Comparison of ENCODE assay signal across 1 cellular context in the genomic region with DNA sequence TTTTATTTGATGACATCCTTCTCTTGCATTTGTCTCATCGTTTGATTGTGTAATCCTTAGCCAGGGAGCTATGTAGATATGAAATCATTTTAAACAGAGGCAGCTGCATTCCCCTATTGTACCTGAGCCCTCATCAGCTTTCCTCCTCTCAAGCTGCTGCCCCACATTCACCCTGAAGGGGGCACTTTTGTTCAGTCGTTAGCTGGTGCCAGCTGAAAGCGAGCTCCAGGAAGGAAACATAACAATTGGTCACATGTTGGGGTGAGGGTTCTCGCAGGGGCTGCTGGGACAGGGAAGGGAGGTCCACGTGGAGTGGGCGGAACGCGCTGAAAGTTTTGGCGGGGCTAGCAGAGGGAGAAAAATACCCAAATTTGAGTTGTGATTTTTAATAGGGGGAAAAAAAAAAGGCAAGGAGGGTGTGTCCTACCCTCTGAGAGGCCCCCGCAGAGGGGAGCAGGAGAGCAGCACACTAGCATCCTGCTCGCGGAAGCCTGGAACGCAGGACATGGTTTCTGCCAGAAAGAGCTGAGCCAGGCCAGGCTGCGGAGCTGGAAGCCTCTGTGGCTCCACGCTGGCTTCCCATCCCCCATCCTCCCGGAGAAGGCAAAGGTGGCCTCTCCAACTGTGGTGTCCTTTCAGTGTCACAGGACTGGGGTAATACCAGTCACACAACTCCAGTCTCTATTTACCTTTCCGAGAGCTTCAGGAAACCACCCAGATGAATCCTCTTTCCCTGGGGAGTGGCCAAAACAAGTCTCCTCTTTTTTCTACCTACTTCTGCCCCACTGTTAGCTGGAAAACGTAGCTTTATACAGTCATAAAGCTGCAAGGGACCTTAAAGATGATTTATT.
A peak's percentile ranks its signal among the peaks of the same experiment; 100 is the strongest.
TF ChIP-seq lines count a peak whose summit lies in the region.

No MANE protein-coding gene starts in this region.

TF ChIP-seq in HEK293, 187 proteins besides CTCF, POLR2A, EP300 and RAD21 (continued from another document and continues in another):
- TF ChIP-seq, protein P1, sequence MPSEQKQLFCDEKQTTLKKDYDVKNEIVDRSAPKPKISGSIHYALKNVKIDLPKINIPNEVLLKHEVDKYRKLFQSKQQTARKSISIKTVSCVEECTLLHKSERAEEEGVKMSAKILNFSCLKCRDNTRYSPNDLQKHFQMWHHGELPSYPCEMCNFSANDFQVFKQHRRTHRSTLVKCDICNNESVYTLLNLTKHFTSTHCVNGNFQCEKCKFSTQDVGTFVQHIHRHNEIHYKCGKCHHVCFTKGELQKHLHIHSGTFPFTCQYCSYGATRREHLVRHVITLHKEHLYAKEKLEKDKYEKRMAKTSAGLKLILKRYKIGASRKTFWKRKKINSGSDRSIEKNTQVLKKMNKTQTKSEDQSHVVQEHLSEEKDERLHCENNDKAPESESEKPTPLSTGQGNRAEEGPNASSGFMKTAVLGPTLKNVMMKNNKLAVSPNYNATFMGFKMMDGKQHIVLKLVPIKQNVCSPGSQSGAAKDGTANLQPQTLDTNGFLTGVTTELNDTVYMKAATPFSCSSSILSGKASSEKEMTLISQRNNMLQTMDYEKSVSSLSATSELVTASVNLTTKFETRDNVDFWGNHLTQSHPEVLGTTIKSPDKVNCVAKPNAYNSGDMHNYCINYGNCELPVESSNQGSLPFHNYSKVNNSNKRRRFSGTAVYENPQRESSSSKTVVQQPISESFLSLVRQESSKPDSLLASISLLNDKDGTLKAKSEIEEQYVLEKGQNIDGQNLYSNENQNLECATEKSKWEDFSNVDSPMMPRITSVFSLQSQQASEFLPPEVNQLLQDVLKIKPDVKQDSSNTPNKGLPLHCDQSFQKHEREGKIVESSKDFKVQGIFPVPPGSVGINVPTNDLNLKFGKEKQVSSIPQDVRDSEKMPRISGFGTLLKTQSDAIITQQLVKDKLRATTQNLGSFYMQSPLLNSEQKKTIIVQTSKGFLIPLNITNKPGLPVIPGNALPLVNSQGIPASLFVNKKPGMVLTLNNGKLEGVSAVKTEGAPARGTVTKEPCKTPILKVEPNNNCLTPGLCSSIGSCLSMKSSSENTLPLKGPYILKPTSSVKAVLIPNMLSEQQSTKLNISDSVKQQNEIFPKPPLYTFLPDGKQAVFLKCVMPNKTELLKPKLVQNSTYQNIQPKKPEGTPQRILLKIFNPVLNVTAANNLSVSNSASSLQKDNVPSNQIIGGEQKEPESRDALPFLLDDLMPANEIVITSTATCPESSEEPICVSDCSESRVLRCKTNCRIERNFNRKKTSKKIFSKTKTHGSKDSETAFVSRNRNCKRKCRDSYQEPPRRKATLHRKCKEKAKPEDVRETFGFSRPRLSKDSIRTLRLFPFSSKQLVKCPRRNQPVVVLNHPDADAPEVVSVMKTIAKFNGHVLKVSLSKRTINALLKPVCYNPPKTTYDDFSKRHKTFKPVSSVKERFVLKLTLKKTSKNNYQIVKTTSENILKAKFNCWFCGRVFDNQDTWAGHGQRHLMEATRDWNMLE (tag by site-specific recombination; conservative IDR thresholded peaks at IDR 0.05; ENCODE audit: low read depth): peak; percentile 40
- TF ChIP-seq ZNF837 (tag by site-specific recombination; IDR thresholded peaks at IDR 0.05) (no peak), ZSCAN16 (tag by site-specific recombination; IDR thresholded peaks at IDR 0.05) (no peak), ZNF274 (IDR thresholded peaks at IDR 0.05; ENCODE audit: low read length) (no peak), ZNF274 (tag by site-specific recombination; IDR thresholded peaks at IDR 0.05; ENCODE audit: borderline replicate concordance) (no peak), SP7 (tag by site-specific recombination; IDR thresholded peaks at IDR 0.05) (peak; percentile 73), ZXDB (tag by site-specific recombination; IDR thresholded peaks at IDR 0.05) (peak; percentile 64; the same call in 1 of the 2 replicates), PRDM1 (tag by site-specific recombination; IDR thresholded peaks at IDR 0.05) (no peak), ZNF324 (tag by site-specific recombination; IDR thresholded peaks at IDR 0.05) (no peak), WT1 (tag by site-specific recombination; IDR thresholded peaks at IDR 0.05) (no peak), ZNF239 (tag by site-specific recombination; IDR thresholded peaks at IDR 0.05) (no peak), ZNF610 (tag by site-specific recombination; IDR thresholded peaks at IDR 0.05; ENCODE audit: borderline replicate concordance) (peak; percentile 54; the same call in 1 of the 2 replicates), ZNF354C (tag by site-specific recombination; IDR thresholded peaks at IDR 0.05; ENCODE audit: borderline replicate concordance, low read depth) (no peak), ZNF558 (tag by site-specific recombination; IDR thresholded peaks at IDR 0.05) (no peak; the same call in 1 of the 2 replicates), ZNF341 (tag by site-specific recombination; IDR thresholded peaks at IDR 0.05; ENCODE audit: low read depth) (no peak), ZNF624 (tag by site-specific recombination; IDR thresholded peaks at IDR 0.05) (no peak), ZNF140 (tag by site-specific recombination; IDR thresholded peaks at IDR 0.05) (no peak), ZNF596 (tag by site-specific recombination; IDR thresholded peaks at IDR 0.05) (no peak), ZNF2 (tag by site-specific recombination; IDR thresholded peaks at IDR 0.05) (peak; percentile 100), ZBTB48 (tag by site-specific recombination; IDR thresholded peaks at IDR 0.05) (peak; percentile 50), ZNF626 (tag by site-specific recombination; IDR thresholded peaks at IDR 0.05) (no peak), ZBTB21 (tag by site-specific recombination; IDR thresholded peaks at IDR 0.05) (peak; percentile 14; the same call in 1 of the 2 replicates), ZNF76 (tag by site-specific recombination; IDR thresholded peaks at IDR 0.05; ENCODE audit: borderline replicate concordance, low read depth) (peak; percentile 92), OVOL3 (tag by site-specific recombination; IDR thresholded peaks at IDR 0.05) (0 out of 2 replicates have a peak, but pooled peaks have one; percentile 37), ZNF24 (tag by site-specific recombination; IDR thresholded peaks at IDR 0.05) (peak; percentile 41; the same call in 1 of the 2 replicates), ZNF768 (tag by site-specific recombination; IDR thresholded peaks at IDR 0.05) (no peak), ZNF138 (tag by site-specific recombination; IDR thresholded peaks at IDR 0.05; ENCODE audit: borderline replicate concordance) (no peak)
- TF ChIP-seq, protein P2, sequence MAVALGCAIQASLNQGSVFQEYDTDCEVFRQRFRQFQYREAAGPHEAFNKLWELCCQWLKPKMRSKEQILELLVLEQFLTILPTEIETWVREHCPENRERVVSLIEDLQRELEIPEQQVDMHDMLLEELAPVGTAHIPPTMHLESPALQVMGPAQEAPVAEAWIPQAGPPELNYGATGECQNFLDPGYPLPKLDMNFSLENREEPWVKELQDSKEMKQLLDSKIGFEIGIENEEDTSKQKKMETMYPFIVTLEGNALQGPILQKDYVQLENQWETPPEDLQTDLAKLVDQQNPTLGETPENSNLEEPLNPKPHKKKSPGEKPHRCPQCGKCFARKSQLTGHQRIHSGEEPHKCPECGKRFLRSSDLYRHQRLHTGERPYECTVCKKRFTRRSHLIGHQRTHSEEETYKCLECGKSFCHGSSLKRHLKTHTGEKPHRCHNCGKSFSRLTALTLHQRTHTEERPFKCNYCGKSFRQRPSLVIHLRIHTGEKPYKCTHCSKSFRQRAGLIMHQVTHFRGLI (tag by site-specific recombination; IDR thresholded peaks at IDR 0.05): 0 out of 2 replicates have a peak, but pooled peaks have one; percentile 11
- TF ChIP-seq, protein P3, sequence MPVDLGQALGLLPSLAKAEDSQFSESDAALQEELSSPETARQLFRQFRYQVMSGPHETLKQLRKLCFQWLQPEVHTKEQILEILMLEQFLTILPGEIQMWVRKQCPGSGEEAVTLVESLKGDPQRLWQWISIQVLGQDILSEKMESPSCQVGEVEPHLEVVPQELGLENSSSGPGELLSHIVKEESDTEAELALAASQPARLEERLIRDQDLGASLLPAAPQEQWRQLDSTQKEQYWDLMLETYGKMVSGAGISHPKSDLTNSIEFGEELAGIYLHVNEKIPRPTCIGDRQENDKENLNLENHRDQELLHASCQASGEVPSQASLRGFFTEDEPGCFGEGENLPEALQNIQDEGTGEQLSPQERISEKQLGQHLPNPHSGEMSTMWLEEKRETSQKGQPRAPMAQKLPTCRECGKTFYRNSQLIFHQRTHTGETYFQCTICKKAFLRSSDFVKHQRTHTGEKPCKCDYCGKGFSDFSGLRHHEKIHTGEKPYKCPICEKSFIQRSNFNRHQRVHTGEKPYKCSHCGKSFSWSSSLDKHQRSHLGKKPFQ (tag by site-specific recombination; IDR thresholded peaks at IDR 0.05): no peak
- TF ChIP-seq, protein P4, sequence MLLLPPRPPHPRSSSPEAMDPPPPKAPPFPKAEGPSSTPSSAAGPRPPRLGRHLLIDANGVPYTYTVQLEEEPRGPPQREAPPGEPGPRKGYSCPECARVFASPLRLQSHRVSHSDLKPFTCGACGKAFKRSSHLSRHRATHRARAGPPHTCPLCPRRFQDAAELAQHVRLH (tag by site-specific recombination; IDR thresholded peaks at IDR 0.05): no peak
- TF ChIP-seq, protein P5, sequence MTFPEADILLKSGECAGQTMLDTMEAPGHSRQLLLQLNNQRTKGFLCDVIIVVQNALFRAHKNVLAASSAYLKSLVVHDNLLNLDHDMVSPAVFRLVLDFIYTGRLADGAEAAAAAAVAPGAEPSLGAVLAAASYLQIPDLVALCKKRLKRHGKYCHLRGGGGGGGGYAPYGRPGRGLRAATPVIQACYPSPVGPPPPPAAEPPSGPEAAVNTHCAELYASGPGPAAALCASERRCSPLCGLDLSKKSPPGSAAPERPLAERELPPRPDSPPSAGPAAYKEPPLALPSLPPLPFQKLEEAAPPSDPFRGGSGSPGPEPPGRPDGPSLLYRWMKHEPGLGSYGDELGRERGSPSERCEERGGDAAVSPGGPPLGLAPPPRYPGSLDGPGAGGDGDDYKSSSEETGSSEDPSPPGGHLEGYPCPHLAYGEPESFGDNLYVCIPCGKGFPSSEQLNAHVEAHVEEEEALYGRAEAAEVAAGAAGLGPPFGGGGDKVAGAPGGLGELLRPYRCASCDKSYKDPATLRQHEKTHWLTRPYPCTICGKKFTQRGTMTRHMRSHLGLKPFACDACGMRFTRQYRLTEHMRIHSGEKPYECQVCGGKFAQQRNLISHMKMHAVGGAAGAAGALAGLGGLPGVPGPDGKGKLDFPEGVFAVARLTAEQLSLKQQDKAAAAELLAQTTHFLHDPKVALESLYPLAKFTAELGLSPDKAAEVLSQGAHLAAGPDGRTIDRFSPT (tag by site-specific recombination; IDR thresholded peaks at IDR 0.05): peak; percentile 90
- TF ChIP-seq, protein P6, sequence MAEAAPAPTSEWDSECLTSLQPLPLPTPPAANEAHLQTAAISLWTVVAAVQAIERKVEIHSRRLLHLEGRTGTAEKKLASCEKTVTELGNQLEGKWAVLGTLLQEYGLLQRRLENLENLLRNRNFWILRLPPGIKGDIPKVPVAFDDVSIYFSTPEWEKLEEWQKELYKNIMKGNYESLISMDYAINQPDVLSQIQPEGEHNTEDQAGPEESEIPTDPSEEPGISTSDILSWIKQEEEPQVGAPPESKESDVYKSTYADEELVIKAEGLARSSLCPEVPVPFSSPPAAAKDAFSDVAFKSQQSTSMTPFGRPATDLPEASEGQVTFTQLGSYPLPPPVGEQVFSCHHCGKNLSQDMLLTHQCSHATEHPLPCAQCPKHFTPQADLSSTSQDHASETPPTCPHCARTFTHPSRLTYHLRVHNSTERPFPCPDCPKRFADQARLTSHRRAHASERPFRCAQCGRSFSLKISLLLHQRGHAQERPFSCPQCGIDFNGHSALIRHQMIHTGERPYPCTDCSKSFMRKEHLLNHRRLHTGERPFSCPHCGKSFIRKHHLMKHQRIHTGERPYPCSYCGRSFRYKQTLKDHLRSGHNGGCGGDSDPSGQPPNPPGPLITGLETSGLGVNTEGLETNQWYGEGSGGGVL (tag by site-specific recombination; IDR thresholded peaks at IDR 0.05): peak; percentile 71; the same call in 1 of the 2 replicates
- TF ChIP-seq, protein P7, sequence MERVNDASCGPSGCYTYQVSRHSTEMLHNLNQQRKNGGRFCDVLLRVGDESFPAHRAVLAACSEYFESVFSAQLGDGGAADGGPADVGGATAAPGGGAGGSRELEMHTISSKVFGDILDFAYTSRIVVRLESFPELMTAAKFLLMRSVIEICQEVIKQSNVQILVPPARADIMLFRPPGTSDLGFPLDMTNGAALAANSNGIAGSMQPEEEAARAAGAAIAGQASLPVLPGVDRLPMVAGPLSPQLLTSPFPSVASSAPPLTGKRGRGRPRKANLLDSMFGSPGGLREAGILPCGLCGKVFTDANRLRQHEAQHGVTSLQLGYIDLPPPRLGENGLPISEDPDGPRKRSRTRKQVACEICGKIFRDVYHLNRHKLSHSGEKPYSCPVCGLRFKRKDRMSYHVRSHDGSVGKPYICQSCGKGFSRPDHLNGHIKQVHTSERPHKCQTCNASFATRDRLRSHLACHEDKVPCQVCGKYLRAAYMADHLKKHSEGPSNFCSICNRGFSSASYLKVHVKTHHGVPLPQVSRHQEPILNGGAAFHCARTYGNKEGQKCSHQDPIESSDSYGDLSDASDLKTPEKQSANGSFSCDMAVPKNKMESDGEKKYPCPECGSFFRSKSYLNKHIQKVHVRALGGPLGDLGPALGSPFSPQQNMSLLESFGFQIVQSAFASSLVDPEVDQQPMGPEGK (tag by site-specific recombination; IDR thresholded peaks at IDR 0.05): peak; percentile 79
- TF ChIP-seq, protein P8, sequence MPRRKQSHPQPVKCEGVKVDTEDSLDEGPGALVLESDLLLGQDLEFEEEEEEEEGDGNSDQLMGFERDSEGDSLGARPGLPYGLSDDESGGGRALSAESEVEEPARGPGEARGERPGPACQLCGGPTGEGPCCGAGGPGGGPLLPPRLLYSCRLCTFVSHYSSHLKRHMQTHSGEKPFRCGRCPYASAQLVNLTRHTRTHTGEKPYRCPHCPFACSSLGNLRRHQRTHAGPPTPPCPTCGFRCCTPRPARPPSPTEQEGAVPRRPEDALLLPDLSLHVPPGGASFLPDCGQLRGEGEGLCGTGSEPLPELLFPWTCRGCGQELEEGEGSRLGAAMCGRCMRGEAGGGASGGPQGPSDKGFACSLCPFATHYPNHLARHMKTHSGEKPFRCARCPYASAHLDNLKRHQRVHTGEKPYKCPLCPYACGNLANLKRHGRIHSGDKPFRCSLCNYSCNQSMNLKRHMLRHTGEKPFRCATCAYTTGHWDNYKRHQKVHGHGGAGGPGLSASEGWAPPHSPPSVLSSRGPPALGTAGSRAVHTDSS (tag by site-specific recombination; IDR thresholded peaks at IDR 0.05): 0 out of 2 replicates have a peak, but pooled peaks have one; percentile 4
- TF ChIP-seq, protein P9, sequence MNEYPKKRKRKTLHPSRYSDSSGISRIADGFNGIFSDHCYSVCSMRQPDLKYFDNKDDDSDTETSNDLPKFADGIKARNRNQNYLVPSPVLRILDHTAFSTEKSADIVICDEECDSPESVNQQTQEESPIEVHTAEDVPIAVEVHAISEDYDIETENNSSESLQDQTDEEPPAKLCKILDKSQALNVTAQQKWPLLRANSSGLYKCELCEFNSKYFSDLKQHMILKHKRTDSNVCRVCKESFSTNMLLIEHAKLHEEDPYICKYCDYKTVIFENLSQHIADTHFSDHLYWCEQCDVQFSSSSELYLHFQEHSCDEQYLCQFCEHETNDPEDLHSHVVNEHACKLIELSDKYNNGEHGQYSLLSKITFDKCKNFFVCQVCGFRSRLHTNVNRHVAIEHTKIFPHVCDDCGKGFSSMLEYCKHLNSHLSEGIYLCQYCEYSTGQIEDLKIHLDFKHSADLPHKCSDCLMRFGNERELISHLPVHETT (tag by site-specific recombination; IDR thresholded peaks at IDR 0.05): 0 out of 2 replicates have a peak, but pooled peaks have one; percentile 42
